ENCODE assay signal across 2 cellular contexts in genomic region chr16:3013491-3013951, GRCh38.
TF ChIP-seq lines count a peak whose summit lies in the region.

No MANE protein-coding gene starts in this region.

TF ChIP-seq in K562, 482 proteins besides CTCF, POLR2A, EP300 and RAD21:
- peak; percentile 63 for TF ChIP-seq ZBTB33 (CRISPR knock-in tag; IDR thresholded peaks at IDR 0.05)
- TF ChIP-seq MAX (CRISPR knock-in tag; IDR thresholded peaks at IDR 0.05) = peak; percentile 64
- TF ChIP-seq USF1 (CRISPR knock-in tag; IDR thresholded peaks at IDR 0.05) = peak; percentile 46; the same call in 1 of the 2 replicates
- TF ChIP-seq ZNF318 (IDR thresholded peaks at IDR 0.05; ENCODE audit: borderline replicate concordance in 1 of 2, low read depth in 1 of 2) = no peak

TF ChIP-seq in liver, 16 proteins besides CTCF, POLR2A, EP300 and RAD21:
- TF ChIP-seq RXRA (IDR thresholded peaks at IDR 0.05) (peak; percentile 97 to 99), HNF4A (conservative IDR thresholded peaks at IDR 0.05) (peak; percentile 33 to 46), SP1 (IDR thresholded peaks at IDR 0.05) (peak; percentile 51), GABPA (IDR thresholded peaks at IDR 0.05 in 1 of 2, conservative IDR thresholded peaks at IDR 0.05 in 1 of 2) (no peak), YY1 (IDR thresholded peaks at IDR 0.05) (peak; percentile 52)
